Comparison of ENCODE assay signal across 17 cellular contexts in the genomic region with DNA sequence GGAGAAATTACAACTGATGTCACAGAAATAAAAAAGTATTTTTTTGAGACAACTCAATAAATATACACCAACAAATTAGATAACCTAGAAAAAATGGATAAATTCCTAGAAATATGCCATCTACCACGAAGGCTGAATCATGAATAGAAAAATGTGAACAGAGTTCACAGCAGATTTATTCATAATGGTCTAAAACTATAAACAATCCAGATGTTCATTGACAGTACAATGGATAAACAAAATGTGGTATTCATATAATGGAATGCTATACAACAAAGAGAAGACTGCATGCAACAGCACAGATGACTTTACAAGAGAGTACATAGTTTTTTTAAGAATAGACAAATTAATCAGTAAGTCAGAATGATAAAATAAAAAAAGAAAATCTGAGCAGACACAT. TPM values are rescaled to one million over a fixed set of nuclear protein-coding genes. Genes with fewer than 3 reads are reported as not detected.
DNase-seq lines count a peak whose midpoint lies in the region; ATAC-seq and TF ChIP-seq lines count a peak whose summit lies in the region.
"Had no signal": no experiment of that assay in that cellular context is flagged by ENCODE, and none has a peak within 500 bp of the region (broad histone marks: within the 10 kb centered on the region; RNA-seq: fewer than 3 reads in every experiment).

No MANE protein-coding gene starts in this region.

- no peak overlapping the region for H3K4me3 ChIP-seq in adipocyte (ENCODE audit: low read length)
- H3K4me3 ChIP-seq: PC-9, SK-N-MC had no signal

- no peak overlapping the region for H3K4me3 Mint-ChIP-seq in natural killer cell
- H3K4me3 Mint-ChIP-seq: B cell; CD4-positive, alpha-beta T cell had no signal

- peaks cover 12 to 23% of the 10 kb centered on the region in 2 donors for H3K4me1 Mint-ChIP-seq in natural killer cell

- H3K9me3 ChIP-seq in adipocyte (ENCODE audit: control insufficient read depth, low read length): peaks cover 4% of the 10 kb centered on the region

- peaks cover 27% of the 10 kb centered on the region for H3K36me3 ChIP-seq in adipocyte (ENCODE audit: control insufficient read depth, insufficient read depth, low read length, severe bottlenecking)

- H3K9me3 Mint-ChIP-seq in natural killer cell: peaks cover 0 to 3% of the 10 kb centered on the region in 2 donors
- H3K9me3 Mint-ChIP-seq: CD4-positive, alpha-beta T cell had no signal

- no peaks in the 10 kb centered on the region for H3K36me3 Mint-ChIP-seq in natural killer cell

- ATAC-seq in HG03280 (IDR thresholded peaks at IDR 0.05; ENCODE audit: unreplicated experiment) (no peak), natural killer cell (no peak)

- intact Hi-C loops in natural killer cell (cut with micrococcal nuclease): no loop called here

- H3K9ac ChIP-seq in adipocyte (ENCODE audit: low read length): no peak overlapping the region

- no peak for TF ChIP-seq CTCF in natural killer cell (IDR thresholded peaks at IDR 0.05)

- no peak overlapping the region for H3K27ac Mint-ChIP-seq in natural killer cell
- H3K27ac Mint-ChIP-seq: B cell; CD4-positive, alpha-beta T cell had no signal

- no peaks in the 10 kb centered on the region for H3K27me3 Mint-ChIP-seq in natural killer cell (ENCODE audit: low read depth in 2 of 2)
- H3K27me3 Mint-ChIP-seq: B cell; CD4-positive, alpha-beta T cell had no signal

- DNase-seq in AG08395 (ENCODE audit: low spot score) (peak; percentile 38), GM03348 (ENCODE audit: low spot score) (peak; percentile 31), adipocyte (ENCODE audit: low read depth) (peak; percentile 64), fibroblast of peridontal ligament (ENCODE audit: extremely low read depth) (peak; percentile 82), natural killer cell (no peak), kidney tubule cell (ENCODE audit: low spot score) (no peak), COLO668 (lab: John Stamatoyannopoulos, UW; ENCODE audit: unreplicated experiment) (no peak)
- DNase-seq: CD4-positive, alpha-beta T cell; DMS79 treated with DMSO at 0.1 percent for 48 hours; H7; NCI-H1092; NCI-H1694 treated with DMSO at 0.1 percent for 48 hours; NCI-H446; PC-9 had no signal

- no peaks in the 10 kb centered on the region for H3K27me3 ChIP-seq in adipocyte (replicated peaks; ENCODE audit: control insufficient read depth, insufficient read depth, low read length)

- peaks cover 10% of the 10 kb centered on the region for H3K4me1 ChIP-seq in adipocyte (ENCODE audit: control insufficient read depth, insufficient read depth, low read length)

RNA-seq across cellular contexts. Expression of a gene that starts 55.2 kb away (rescaled TPM):
- total RNA-seq in natural killer cell: 10 to 100 TPM; 11.4 to 15.8 (median 13.4) TPM

Comparison
In these comparisons a context has a peak if more than half of its experiments do, and no peak if none do; other contexts are left out.
1. DNase-seq: peak in AG08395 (single experiment), GM03348 (single experiment), adipocyte (single experiment) and fibroblast of peridontal ligament (single experiment); none in natural killer cell (single experiment), kidney tubule cell (single experiment) and COLO668 (single experiment).